1 cellular context compared by ENCODE assay signal in the genomic region with DNA sequence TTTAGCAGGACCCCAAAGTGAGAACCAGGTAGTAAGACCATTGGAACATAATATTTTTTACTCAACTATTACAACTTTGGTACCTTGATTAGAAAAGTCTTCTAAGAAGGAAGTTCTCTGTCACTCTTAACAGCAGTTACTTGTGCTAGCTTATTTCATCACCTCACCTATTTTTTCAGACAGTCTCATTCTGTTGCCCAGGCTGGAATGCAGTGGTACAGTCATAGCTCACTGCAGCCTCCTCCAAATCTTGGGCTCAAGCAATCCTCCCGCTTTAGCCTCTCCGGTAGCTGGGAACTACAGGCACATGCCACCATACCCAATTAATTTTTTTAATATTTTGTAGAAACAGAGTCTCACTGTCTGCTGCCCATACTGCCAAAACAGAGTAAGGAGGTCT.
TF ChIP-seq lines count a peak whose summit lies in the region.

No MANE protein-coding gene starts in this region.

TF ChIP-seq in SK-N-SH treated with all-trans-retinoic acid at 6 μM for 48 hours, 23 proteins besides CTCF, POLR2A, EP300 and RAD21 (continued from another document):
- TF ChIP-seq TCF4 (CRISPR knock-in tag; IDR thresholded peaks at IDR 0.05; ENCODE audit: borderline replicate concordance) (no peak), TOX (CRISPR knock-in tag; IDR thresholded peaks at IDR 0.05; ENCODE audit: borderline replicate concordance) (no peak), ZNF8 (CRISPR knock-in tag; IDR thresholded peaks at IDR 0.05) (no peak), CSDC2 (CRISPR knock-in tag; IDR thresholded peaks at IDR 0.05) (no peak), ARNTL (CRISPR knock-in tag; IDR thresholded peaks at IDR 0.05; ENCODE audit: borderline replicate concordance, low read depth) (no peak), ZC3H10 (CRISPR knock-in tag; IDR thresholded peaks at IDR 0.05) (no peak), ZFP3 (CRISPR knock-in tag; IDR thresholded peaks at IDR 0.05) (no peak), ZNF70 (CRISPR knock-in tag; IDR thresholded peaks at IDR 0.05) (no peak), ESRRG (CRISPR knock-in tag; IDR thresholded peaks at IDR 0.05) (no peak), PPARA (CRISPR knock-in tag; IDR thresholded peaks at IDR 0.05; ENCODE audit: borderline replicate concordance) (no peak)
- TF ChIP-seq, protein P1, sequence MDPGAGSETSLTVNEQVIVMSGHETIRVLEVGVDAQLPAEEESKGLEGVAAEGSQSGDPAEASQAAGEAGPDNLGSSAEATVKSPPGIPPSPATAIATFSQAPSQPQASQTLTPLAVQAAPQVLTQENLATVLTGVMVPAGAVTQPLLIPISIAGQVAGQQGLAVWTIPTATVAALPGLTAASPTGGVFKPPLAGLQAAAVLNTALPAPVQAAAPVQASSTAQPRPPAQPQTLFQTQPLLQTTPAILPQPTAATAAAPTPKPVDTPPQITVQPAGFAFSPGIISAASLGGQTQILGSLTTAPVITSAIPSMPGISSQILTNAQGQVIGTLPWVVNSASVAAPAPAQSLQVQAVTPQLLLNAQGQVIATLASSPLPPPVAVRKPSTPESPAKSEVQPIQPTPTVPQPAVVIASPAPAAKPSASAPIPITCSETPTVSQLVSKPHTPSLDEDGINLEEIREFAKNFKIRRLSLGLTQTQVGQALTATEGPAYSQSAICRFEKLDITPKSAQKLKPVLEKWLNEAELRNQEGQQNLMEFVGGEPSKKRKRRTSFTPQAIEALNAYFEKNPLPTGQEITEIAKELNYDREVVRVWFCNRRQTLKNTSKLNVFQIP (CRISPR knock-in tag; IDR thresholded peaks at IDR 0.05; ENCODE audit: borderline replicate concordance, low read depth): no peak
- TF ChIP-seq, protein P2, sequence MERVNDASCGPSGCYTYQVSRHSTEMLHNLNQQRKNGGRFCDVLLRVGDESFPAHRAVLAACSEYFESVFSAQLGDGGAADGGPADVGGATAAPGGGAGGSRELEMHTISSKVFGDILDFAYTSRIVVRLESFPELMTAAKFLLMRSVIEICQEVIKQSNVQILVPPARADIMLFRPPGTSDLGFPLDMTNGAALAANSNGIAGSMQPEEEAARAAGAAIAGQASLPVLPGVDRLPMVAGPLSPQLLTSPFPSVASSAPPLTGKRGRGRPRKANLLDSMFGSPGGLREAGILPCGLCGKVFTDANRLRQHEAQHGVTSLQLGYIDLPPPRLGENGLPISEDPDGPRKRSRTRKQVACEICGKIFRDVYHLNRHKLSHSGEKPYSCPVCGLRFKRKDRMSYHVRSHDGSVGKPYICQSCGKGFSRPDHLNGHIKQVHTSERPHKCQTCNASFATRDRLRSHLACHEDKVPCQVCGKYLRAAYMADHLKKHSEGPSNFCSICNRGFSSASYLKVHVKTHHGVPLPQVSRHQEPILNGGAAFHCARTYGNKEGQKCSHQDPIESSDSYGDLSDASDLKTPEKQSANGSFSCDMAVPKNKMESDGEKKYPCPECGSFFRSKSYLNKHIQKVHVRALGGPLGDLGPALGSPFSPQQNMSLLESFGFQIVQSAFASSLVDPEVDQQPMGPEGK (CRISPR knock-in tag; IDR thresholded peaks at IDR 0.05; ENCODE audit: borderline replicate concordance): no peak
TF ChIP-seq in SK-N-SH treated with all-trans-retinoic acid at 6 μM for 48 hours: peak in this region for 0.
